8 cellular contexts compared by ENCODE assay signal in genomic region chr3:194070634-194071409, GRCh38.
DNase-seq lines count a peak whose midpoint lies in the region; ATAC-seq and TF ChIP-seq lines count a peak whose summit lies in the region.

No MANE protein-coding gene starts in this region.

- in situ Hi-C loops in IMR-90 (cut with MboI; ENCODE audit: low sequenced_read_pairs), result no loop called here
- in situ Hi-C loops in transverse colon (cut with MboI; ENCODE audit: low pct_ligation_motif_present in 1 of 4, low pct_unique_long_range_greater_than_20kb in 1 of 4, low sequenced_read_pairs in 3 of 4), result no loop called here

- H3K27ac Mint-ChIP-seq in activated naive CD8-positive, alpha-beta T cell, result peak overlapping the region; percentile 30

- no peak for TF ChIP-seq EP300 in transverse colon (IDR thresholded peaks at IDR 0.05; ENCODE audit: low read depth)

- no peaks in the 10 kb centered on the region for H3K9me1 ChIP-seq in IMR-90 (ENCODE audit: insufficient read depth, low read length)

- H3K79me2 ChIP-seq in parathyroid adenoma, result no peaks in the 10 kb centered on the region

- H2AFZ ChIP-seq in IMR-90 (replicated peaks; ENCODE audit: low read length, poor library complexity) (peak overlapping the region; percentile 84), parathyroid adenoma (peak overlapping the region; percentile 97)

- dilution Hi-C loops in IMR-90 (cut with HindIII; ENCODE audit: low sequenced_read_pairs, unreplicated experiment), result no loop called here

- no peak overlapping the region for H2BK120ac ChIP-seq in IMR-90 (ENCODE audit: low read depth, low read length)

- H3K18ac ChIP-seq in IMR-90 (ENCODE audit: low read depth, low read length), result no peak overlapping the region

- 0% methylated on average over 24 of the region's 84 CpGs; no CpG with 5 or more reads in 1 of the 2 experiments for WGBS in IMR-90 (ENCODE audit: extremely low coverage in 2 of 2, insufficient read length in 1 of 2), 2 experiments
- WGBS in transverse colon (ENCODE audit: low coverage in 1 of 2), 2 donors, result 1% methylated on average over 25 of the region's 84 CpGs; no CpG with 5 or more reads in 1 of the 2 donors

- DNase-seq in Daoy (ENCODE audit: low read depth), result peak; percentile 97
- DNase-seq in IMR-90, result peak; percentile 87
- peak; percentile 90 to 91 for DNase-seq in SJCRH30
- peak; percentile 93 to 94 for DNase-seq in cardiac muscle cell (ENCODE audit: low read depth in 1 of 2, low spot score in 1 of 2)
- peak; percentile 78 for DNase-seq in transverse colon

- H3K14ac ChIP-seq in IMR-90 (replicated peaks; ENCODE audit: low read depth, low read length), result no peak overlapping the region

- no TSS peak for BruUV-seq in IMR-90 (replicated peaks; lab: Mats Ljungman, UMichigan)

- H3K27me3 ChIP-seq in IMR-90 (ENCODE audit: control insufficient read depth, insufficient read depth, low read length) (peaks cover 26% of the 10 kb centered on the region), SJCRH30 (no peaks in the 10 kb centered on the region; the same call in 1 of the 2 replicates), cardiac muscle cell (no peaks in the 10 kb centered on the region), parathyroid adenoma (ENCODE audit: control insufficient read depth, insufficient read depth, low read length) (no peaks in the 10 kb centered on the region), transverse colon (no peaks in the 10 kb centered on the region)

- H3K9me3 ChIP-seq in IMR-90 (ENCODE audit: control insufficient read depth, insufficient read depth, low read length), result peaks cover 5% of the 10 kb centered on the region
- H3K9me3 ChIP-seq in SJCRH30 (replicated peaks), result peaks cover 3% of the 10 kb centered on the region; the same call in 1 of the 2 replicates
- no peaks in the 10 kb centered on the region for H3K9me3 ChIP-seq in cardiac muscle cell (ENCODE audit: low read depth)
- no peaks in the 10 kb centered on the region for H3K9me3 ChIP-seq in parathyroid adenoma (ENCODE audit: control insufficient read depth, low read length)
- no peaks in the 10 kb centered on the region for H3K9me3 ChIP-seq in transverse colon

- H3K4me3 ChIP-seq in IMR-90 (ENCODE audit: insufficient read depth, low read depth, low read length) (peak overlapping the region; percentile 46), SJCRH30 (peak overlapping the region; percentile 58), cardiac muscle cell (peak overlapping the region; percentile 22), parathyroid adenoma (ENCODE audit: low read depth, low read length) (peak overlapping the region; percentile 65), transverse colon (peak overlapping the region; percentile 32 to 50 (median 38))

- 0 out of 2 replicates have a peak overlapping the region, but pooled peaks have one; percentile 3 for H3K4ac ChIP-seq in IMR-90 (ENCODE audit: low read depth, low read length)

- peak; percentile 26; the same call in 1 of the 2 replicates for TF ChIP-seq RAD21 in IMR-90 (IDR thresholded peaks at IDR 0.05; ENCODE audit: low read length)

- H2BK15ac ChIP-seq in IMR-90 (ENCODE audit: low read depth, low read length), result no peak overlapping the region

- no peak for TF ChIP-seq POLR2A in IMR-90 (IDR thresholded peaks at IDR 0.05; ENCODE audit: low read depth, low read length)
- peak; percentile 19 for TF ChIP-seq POLR2A in transverse colon (IDR thresholded peaks at IDR 0.05)

- H3K4me1 ChIP-seq in IMR-90 (ENCODE audit: control insufficient read depth, insufficient read depth, low read length) (peaks cover 2% of the 10 kb centered on the region; the same call in 1 of the 2 replicates), SJCRH30 (peaks cover 9% of the 10 kb centered on the region), cardiac muscle cell (ENCODE audit: low read depth) (no peaks in the 10 kb centered on the region), parathyroid adenoma (peaks cover 11% of the 10 kb centered on the region), transverse colon (peaks cover 12 to 31% (median 22%) of the 10 kb centered on the region in 4 donors)

- no peak overlapping the region for H3K56ac ChIP-seq in IMR-90 (ENCODE audit: extremely low read depth, insufficient read depth, low read length)

- H2BK20ac ChIP-seq in IMR-90 (ENCODE audit: low read depth, low read length), result no peak overlapping the region

- H2BK5ac ChIP-seq in IMR-90 (ENCODE audit: low read depth, low read length, poor library complexity, severe bottlenecking), result no peak overlapping the region

- H3K4me2 ChIP-seq in IMR-90 (ENCODE audit: low read depth, low read length), result peak overlapping the region; percentile 73
- peak overlapping the region; percentile 85 for H3K4me2 ChIP-seq in parathyroid adenoma (ENCODE audit: low read length)

- intact Hi-C loops in IMR-90 (cut with micrococcal nuclease) (loop anchor here (5.0 kb wide), 1 partner anchor 246 kb away; no protein-coding TSS in a partner anchor), transverse colon (cut with DNase I; ENCODE audit: low total_unique reads) (loop anchor here (5.0 kb wide), 1 partner anchor 196 kb away; no protein-coding TSS in a partner anchor)

- H3K9ac ChIP-seq in IMR-90 (ENCODE audit: low read depth, low read length) (no peak overlapping the region), parathyroid adenoma (peak overlapping the region; percentile 17)

- H2AK5ac ChIP-seq in IMR-90 (ENCODE audit: low read depth, low read length), result peak overlapping the region; percentile 28

- H3K36me3 Mint-ChIP-seq in activated naive CD8-positive, alpha-beta T cell, result peaks cover 2% of the 10 kb centered on the region

- H3K4me1 Mint-ChIP-seq in activated naive CD8-positive, alpha-beta T cell (ENCODE audit: low read depth), result peaks cover 8% of the 10 kb centered on the region

- peaks cover 7% of the 10 kb centered on the region for H3K9me3 Mint-ChIP-seq in activated naive CD8-positive, alpha-beta T cell (ENCODE audit: low read depth)

- peaks cover 10% of the 10 kb centered on the region for H3K27me3 Mint-ChIP-seq in activated naive CD8-positive, alpha-beta T cell

- H4K5ac ChIP-seq in IMR-90 (ENCODE audit: low read depth, low read length), result no peak overlapping the region

- H2AK9ac ChIP-seq in IMR-90 (replicated peaks; ENCODE audit: low read depth, low read length, poor library complexity), result peak overlapping the region; percentile 42

- no peak overlapping the region; the same call in 1 of the 2 replicates for H3K23ac ChIP-seq in IMR-90 (ENCODE audit: low read depth, low read length)

- H3K36me3 ChIP-seq in IMR-90 (ENCODE audit: control insufficient read depth, insufficient read depth, low read length), result no peaks in the 10 kb centered on the region
- H3K36me3 ChIP-seq in SJCRH30, result no peaks in the 10 kb centered on the region
- H3K36me3 ChIP-seq in cardiac muscle cell, result no peaks in the 10 kb centered on the region
- no peaks in the 10 kb centered on the region for H3K36me3 ChIP-seq in parathyroid adenoma (ENCODE audit: control insufficient read depth, insufficient read depth, low read length)
- H3K36me3 ChIP-seq in transverse colon, result no peaks in the 10 kb centered on the region

- H4K20me1 ChIP-seq in IMR-90 (ENCODE audit: insufficient read depth, low read length), result no peaks in the 10 kb centered on the region

- CTCF ChIA-PET in IMR-90 (lab: Yijun Ruan, JAX), result interaction anchor here (1.0 kb wide), 1 partner anchor 61 kb away, joined by 3 read pairs; no protein-coding TSS in a partner anchor

- 0 out of 4 replicates have a peak overlapping the region, but pooled peaks of 1 of the 2 experiments have one; percentile 25 for H4K8ac ChIP-seq in IMR-90 (ENCODE audit: low read depth in 2 of 2, low read length in 2 of 2)

- no peak for TF ChIP-seq CTCF in IMR-90 (conservative IDR thresholded peaks at IDR 0.05; ENCODE audit: low read depth, low read length)
- no peak for TF ChIP-seq CTCF in cardiac muscle cell (IDR thresholded peaks at IDR 0.05; ENCODE audit: low read depth, low read length)
- no peak for TF ChIP-seq CTCF in parathyroid adenoma (IDR thresholded peaks at IDR 0.05)
- TF ChIP-seq CTCF in transverse colon (IDR thresholded peaks at IDR 0.05), result no peak

- peak overlapping the region; percentile 14; the same call in 1 of the 2 replicates for H4K91ac ChIP-seq in IMR-90 (ENCODE audit: insufficient read depth, low read depth, low read length)

- ATAC-seq in GM21576 (IDR thresholded peaks at IDR 0.05; ENCODE audit: unreplicated experiment), result peak; percentile 95
- ATAC-seq in IMR-90 (ENCODE audit: low read depth), result peak; percentile 86

- POLR2A ChIA-PET in IMR-90 (lab: Charles Lee; ENCODE audit: unreplicated experiment), result no interaction called here

- H3K79me1 ChIP-seq in IMR-90 (ENCODE audit: low read depth in 1 of 2, low read length in 2 of 2), result no peaks in the 10 kb centered on the region

- H3K27ac ChIP-seq in IMR-90 (ENCODE audit: insufficient read depth, low read length), result no peak overlapping the region; the same call in 1 of the 2 replicates
- peak overlapping the region; percentile 94 for H3K27ac ChIP-seq in SJCRH30
- H3K27ac ChIP-seq in cardiac muscle cell, result peak overlapping the region; percentile 95
- peak overlapping the region; percentile 91 for H3K27ac ChIP-seq in parathyroid adenoma
- peak overlapping the region; percentile 69 to 78 (median 75) for H3K27ac ChIP-seq in transverse colon

- H3K4me3 Mint-ChIP-seq in activated naive CD8-positive, alpha-beta T cell, result peak overlapping the region; percentile 72

TF ChIP-seq in IMR-90, 13 proteins besides CTCF, POLR2A, EP300 and RAD21:
- no peak; the same call in 1 of the 2 replicates for TF ChIP-seq CHD1 (IDR thresholded peaks at IDR 0.05; ENCODE audit: low read depth, low read length)
- TF ChIP-seq RCOR1 (IDR thresholded peaks at IDR 0.05; ENCODE audit: insufficient replicate concordance, low read length), result peak; percentile 48
- 0 out of 2 replicates have a peak, but pooled peaks have one; percentile 6 for TF ChIP-seq USF2 (IDR thresholded peaks at IDR 0.05; ENCODE audit: low read depth, low read length)
- TF ChIP-seq FOS (IDR thresholded peaks at IDR 0.05; ENCODE audit: low read depth, low read length), result peak; percentile 62
- peak; percentile 50 for TF ChIP-seq MAZ (IDR thresholded peaks at IDR 0.05; ENCODE audit: borderline replicate concordance, low read depth, low read length)
- no peak for TF ChIP-seq SMC3 (IDR thresholded peaks at IDR 0.05; ENCODE audit: low read depth, low read length)
- TF ChIP-seq BHLHE40 (IDR thresholded peaks at IDR 0.05; ENCODE audit: low read depth, low read length), result peak; percentile 63
